In genomic region chr6:43426928-43427405, GRCh38 we compare ENCODE assay signal across 8 cellular contexts. TPM values are rescaled to one million over a fixed set of nuclear protein-coding genes. Genes with fewer than 3 reads are reported as not detected.
DNase-seq lines count a peak whose midpoint lies in the region; ATAC-seq and TF ChIP-seq lines count a peak whose summit lies in the region.

No MANE protein-coding gene starts in this region.

- H3K4me3 Mint-ChIP-seq in T-cell: peak overlapping the region; percentile 92 to 94 (median 92)

- POLR2A ChIA-PET in T-cell (lab: Charles Lee): interaction anchor here (0.6 to 0.8 kb wide), 3 partner anchors 14 to 89 kb away, joined by 3 to 8 read pairs (median 7); partner anchors contain the start of gene YIPF3 (in 1 of the 2)

- H3K4me1 ChIP-seq in skeletal muscle satellite cell (ENCODE audit: control insufficient read depth, insufficient read depth, low read length): peaks cover 19% of the 10 kb centered on the region

- peak overlapping the region; percentile 88 for H3K9ac ChIP-seq in skeletal muscle satellite cell (ENCODE audit: low read depth, low read length)

- H3K27me3 Mint-ChIP-seq in T-cell: no peaks in the 10 kb centered on the region

- H3K4me3 ChIP-seq in foreskin fibroblast (ENCODE audit: low read depth in 1 of 2, low read length in 2 of 2) (peak overlapping the region; percentile 97 to 98), skeletal muscle satellite cell (ENCODE audit: low read length) (peak overlapping the region; percentile 95)

- peak; percentile 8 for ATAC-seq in GM21515 (IDR thresholded peaks at IDR 0.05; ENCODE audit: unreplicated experiment)
- ATAC-seq in T-cell (replicated peaks in 1 of 4): no peak
- no peak for ATAC-seq in HG03045 (IDR thresholded peaks at IDR 0.05; ENCODE audit: unreplicated experiment)

- CTCF ChIA-PET in T-cell (lab: Charles Lee): interaction anchor here in 1 of 2 donors (0.6 to 1.5 kb wide), 8 partner anchors 14 to 655 kb away, joined by 3 to 10 read pairs (median 5); partner anchors contain the start of gene ZNF318

- no peaks in the 10 kb centered on the region for H3K27me3 ChIP-seq in skeletal muscle satellite cell (ENCODE audit: control insufficient read depth, insufficient read depth, low read length)

- TF ChIP-seq CTCF in foreskin fibroblast (IDR thresholded peaks at IDR 0.05; ENCODE audit: low read depth, low read length): no peak

- no peaks in the 10 kb centered on the region for H3K9me3 Mint-ChIP-seq in T-cell

- H3K36me3 ChIP-seq in skeletal muscle satellite cell (ENCODE audit: insufficient read depth, low read length): peaks cover 4% of the 10 kb centered on the region

- H3K27ac Mint-ChIP-seq in T-cell: peak overlapping the region; percentile 94

- peaks cover 3% of the 10 kb centered on the region for H3K36me3 Mint-ChIP-seq in T-cell

- peak overlapping the region; percentile 90 for H3K4me2 ChIP-seq in skeletal muscle satellite cell (ENCODE audit: low read length)

- H3K4me1 Mint-ChIP-seq in T-cell: peaks cover 24 to 34% (median 29%) of the 10 kb centered on the region in 3 donors

- H3K9me3 ChIP-seq in skeletal muscle satellite cell (replicated peaks; ENCODE audit: low read length): no peaks in the 10 kb centered on the region

- DNase-seq in T-cell (no peak), foreskin fibroblast (no peak), NCI-H226 (no peak), NCI-H1417 (lab: John Stamatoyannopoulos, UW) (no peak), NCI-H446 (lab: John Stamatoyannopoulos, UW) (no peak)

RNA-seq across cellular contexts. Expression of gene ABCC10, which starts 0.4 kb away (rescaled TPM):
- 10 to 100 TPM; 57.8 to 85.4 (median 75.5) TPM for total RNA-seq in T-cell
- total RNA-seq in skeletal muscle satellite cell (2012; rRNA removed): 17.3 and 31.9 TPM in 2 replicates

RNA-seq across cellular contexts. Expression of gene DLK2, which starts 28.4 kb away (rescaled TPM):
- 1 to 10 TPM in 4 of 5 donors, under 1 TPM in 1; 0.47 to 2.1 (median 1.4) TPM for total RNA-seq in T-cell
- total RNA-seq in skeletal muscle satellite cell (2012; rRNA removed): 0.76 and 0.87 TPM in 2 replicates

RNA-seq across cellular contexts. Expression of gene TJAP1, which starts 50.4 kb away (rescaled TPM):
- total RNA-seq in T-cell: 10 to 100 TPM; 30.8 to 51.9 (median 50.6) TPM
- total RNA-seq in skeletal muscle satellite cell (2012; rRNA removed): 10.7 and 13.9 TPM in 2 replicates

RNA-seq across cellular contexts. Expression of gene ZNF318, which starts 57.5 kb away (rescaled TPM):
- 10 to 100 TPM; 24.3 to 33.5 (median 26.2) TPM for total RNA-seq in T-cell
- total RNA-seq in skeletal muscle satellite cell (2012; rRNA removed): 5.6 and 7.2 TPM in 2 replicates
